In the genomic region with DNA sequence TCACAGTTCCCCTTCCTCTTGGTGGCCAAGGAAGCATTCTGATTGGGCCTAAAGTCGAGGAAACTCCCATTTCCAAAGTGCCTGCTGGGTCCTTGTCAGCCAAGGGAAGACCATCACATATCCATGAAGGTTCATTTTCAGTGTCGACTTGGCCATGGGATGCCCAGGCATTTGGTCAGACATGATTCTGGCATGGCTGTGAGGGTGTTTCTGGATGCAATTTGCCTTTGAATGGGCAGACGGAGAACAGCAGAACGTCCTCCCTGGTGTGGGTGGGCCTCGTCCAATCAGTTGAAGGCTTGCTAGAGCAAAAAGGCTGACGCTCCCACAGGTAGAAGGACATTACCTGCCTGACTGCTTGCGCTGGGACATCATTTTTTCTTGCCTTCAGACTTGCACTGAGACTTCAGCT, we compare ENCODE assay signal across 30 cellular contexts. TPM values are rescaled to one million over a fixed set of nuclear protein-coding genes. Genes with fewer than 3 reads are reported as not detected.
DNase-seq lines count a peak whose midpoint lies in the region; ATAC-seq, FAIRE-seq and TF ChIP-seq lines count a peak whose summit lies in the region.
"Had no signal": no experiment of that assay in that cellular context is flagged by ENCODE, and none has a peak within 500 bp of the region (broad histone marks: within the 10 kb centered on the region; RNA-seq: fewer than 3 reads in every experiment).

No MANE protein-coding gene starts in this region.

- no peak overlapping the region for H3K9ac ChIP-seq in K562 (ENCODE audit: insufficient read depth in 1 of 2, low read depth in 2 of 2, low read length in 2 of 2)
- H3K9ac ChIP-seq: GM23248 had no signal

- CTCF ChIA-PET in activated CD4-positive, alpha-beta T cell treated with anti-CD3 and anti-CD28 coated beads for 36 hours (lab: Charles Lee) = interaction anchor here (0.6 to 2.4 kb wide), 15 partner anchors 8 to 516 kb away, joined by 3 to 15 read pairs (median 4); partner anchors contain the start of gene SRP9
- CTCF ChIA-PET in HEK293T (lab: Yijun Ruan, JAX) = interaction anchor here (1.0 to 2.0 kb wide), 4 partner anchors 179 to 302 kb away, joined by 3 to 25 read pairs (median 6); partner anchors contain the start of gene SRP9
- CTCF ChIA-PET in K562 (lab: Yijun Ruan, JAX; ENCODE audit: low intra/inter-chr PET ratio) = interaction anchor here (0.6 to 4.3 kb wide), 10 partner anchors 21 to 645 kb away, joined by 3 to 133 read pairs (median 17); partner anchors contain the start of gene SRP9

- WGBS in K562 (ENCODE audit: insufficient coverage, low coverage, missing lambda C conversion rate) = 8% methylated on average over 7 of the region's 7 CpGs

- H3K27me3 ChIP-seq in K562 (ENCODE audit: control insufficient read depth in 2 of 2, insufficient read depth in 2 of 2, low read length in 2 of 2) = peaks cover 20 to 43% of the 10 kb centered on the region in 2 experiments; a peak in 4 of 5 replicates
- H3K27me3 ChIP-seq: colonic mucosa, heart right ventricle had no signal

- POLR2A ChIA-PET in activated CD4-positive, alpha-beta T cell treated with anti-CD3 and anti-CD28 coated beads for 36 hours (lab: Charles Lee) = no interaction called here
- POLR2A ChIA-PET in HEK293T (lab: Yijun Ruan, JAX) = interaction anchor here (0.7 to 0.8 kb wide), 2 partner anchors 301 to 587 kb away, joined by 3 read pairs; partner anchors contain the start of genes H3-3A and SRP9
- POLR2A ChIA-PET in K562 (lab: Yijun Ruan, JAX) = interaction anchor here (0.5 to 0.8 kb wide), 2 partner anchors 292 to 954 kb away, joined by 4 read pairs; no protein-coding TSS in a partner anchor
- POLR2A ChIA-PET in naive thymus-derived CD8-positive, alpha-beta T cell (lab: Charles Lee) = interaction anchor here (1.3 to 5.0 kb wide), 4 partner anchors 9 to 499 kb away, joined by 3 to 21 read pairs (median 12); partner anchors contain the start of gene SRP9

- no peak for ATAC-seq in activated CD4-positive, alpha-beta T cell treated with anti-CD3 and anti-CD28 coated beads for 36 hours
- no peak for ATAC-seq in K562
- ATAC-seq in naive thymus-derived CD8-positive, alpha-beta T cell = no peak
- no peak for ATAC-seq in HG02973 (IDR thresholded peaks at IDR 0.05; ENCODE audit: unreplicated experiment)

- no peaks in the 10 kb centered on the region for H3K9me1 ChIP-seq in K562 (ENCODE audit: control insufficient read depth, insufficient read depth, low read length)

- 0 out of 2 replicates have a peak, but pooled peaks cover 6% of the 10 kb centered on the region for H4K20me1 ChIP-seq in K562 (replicated peaks; ENCODE audit: control insufficient read depth, insufficient read depth, low read length)

- H3K79me2 ChIP-seq in K562 (ENCODE audit: control insufficient read depth, insufficient read depth, low read length) = no peaks in the 10 kb centered on the region

- TF ChIP-seq CTCF in K562 (IDR thresholded peaks at IDR 0.05 in 2 of 3, conservative IDR thresholded peaks at IDR 0.05 in 1 of 3; ENCODE audit: insufficient read depth in 2 of 3, low read depth in 1 of 3, low read length in 3 of 3) = no peak

- in situ Hi-C loops in K562 (cut with MboI) = loop anchor here (5.0 to 10.0 kb wide), 5 partner anchors 301 to 719 kb away; partner anchors contain the start of gene SRP9

- H3K36me3 ChIP-seq in K562 (ENCODE audit: control insufficient read depth, insufficient read depth, low read length) = no peaks in the 10 kb centered on the region
- H3K36me3 ChIP-seq: colonic mucosa, heart right ventricle had no signal

- FAIRE-seq in K562 (lab: Jason Lieb, UNC) = no peak
- FAIRE-seq: D721Med, GM12891, urothelium cell line had no signal

- TF ChIP-seq POLR2A in K562 (conservative IDR thresholded peaks at IDR 0.05) = no peak

- no peaks in the 10 kb centered on the region for H3K27me3 Mint-ChIP-seq in activated CD4-positive, alpha-beta T cell treated with anti-CD3 and anti-CD28 coated beads for 36 hours
- H3K27me3 Mint-ChIP-seq in naive thymus-derived CD8-positive, alpha-beta T cell = no peaks in the 10 kb centered on the region
- H3K27me3 Mint-ChIP-seq: effector memory CD8-positive, alpha-beta T cell; IgD-negative memory B cell; stimulated activated naive B cell treated with anti-CD40 and anti-IgM and Interleukin-4, amounts not matched to agents 10 μg/mL and 1 μg/mL and 100 μg/mL, for 72 hours had no signal

- peaks cover 0 to 16% of the 10 kb centered on the region in 2 experiments; a peak in 3 of 5 replicates for H3K4me1 ChIP-seq in K562 (replicated peaks in 1 of 2; ENCODE audit: control insufficient read depth in 2 of 2, insufficient read depth in 2 of 2, low read length in 2 of 2)
- H3K4me1 ChIP-seq: foreskin keratinocyte had no signal

- H3K27ac Mint-ChIP-seq in activated CD4-positive, alpha-beta T cell treated with anti-CD3 and anti-CD28 coated beads for 36 hours = peak overlapping the region; percentile 53
- H3K27ac Mint-ChIP-seq in naive thymus-derived CD8-positive, alpha-beta T cell = peak overlapping the region; percentile 46 to 96 (median 80)
- H3K27ac Mint-ChIP-seq: progenitor cell of endocrine pancreas; stimulated activated naive B cell treated with anti-CD40 and anti-IgM and Interleukin-4, amounts not matched to agents 10 μg/mL and 1 μg/mL and 100 μg/mL, for 72 hours had no signal

- H3K4me3 Mint-ChIP-seq in activated CD4-positive, alpha-beta T cell treated with anti-CD3 and anti-CD28 coated beads for 36 hours = no peak overlapping the region
- peak overlapping the region in 7 of 10 donors; percentile 7 to 74 (median 67) for H3K4me3 Mint-ChIP-seq in naive thymus-derived CD8-positive, alpha-beta T cell
- H3K4me3 Mint-ChIP-seq: stimulated activated naive B cell treated with anti-CD40 and anti-IgM and Interleukin-4, amounts not matched to agents 10 μg/mL and 1 μg/mL and 100 μg/mL, for 72 hours had no signal

- BruUV-seq in K562 (replicated peaks; lab: Mats Ljungman, UMichigan) = no TSS peak

- H3K9me3 Mint-ChIP-seq in activated CD4-positive, alpha-beta T cell treated with anti-CD3 and anti-CD28 coated beads for 36 hours (ENCODE audit: low read depth) = no peaks in the 10 kb centered on the region
- no peaks in the 10 kb centered on the region for H3K9me3 Mint-ChIP-seq in naive thymus-derived CD8-positive, alpha-beta T cell
- H3K9me3 Mint-ChIP-seq: CD4-positive, CD25-positive, alpha-beta regulatory T cell; effector memory CD8-positive, alpha-beta T cell; IgD-negative memory B cell; stimulated activated naive B cell treated with anti-CD40 and anti-IgM and Interleukin-4, amounts not matched to agents 10 μg/mL and 1 μg/mL and 100 μg/mL, for 72 hours had no signal

- H2AFZ ChIP-seq in K562 (ENCODE audit: low read depth, low read length) = no peak overlapping the region

- no peak for TF ChIP-seq EP300 in K562 (IDR thresholded peaks at IDR 0.05; ENCODE audit: low read length)

- H3K4me3 ChIP-seq in K562 = no peak overlapping the region
- H3K4me3 ChIP-seq: colonic mucosa, GM23248, heart right ventricle had no signal

- no peak for TF ChIP-seq RAD21 in K562 (CRISPR knock-in tag; conservative IDR thresholded peaks at IDR 0.05 in 1 of 2, IDR thresholded peaks at IDR 0.05 in 1 of 2)

- no peak overlapping the region for H3K4me2 ChIP-seq in K562 (ENCODE audit: insufficient read depth, low read length)

- intact Hi-C loops in activated CD4-positive, alpha-beta T cell treated with anti-CD3 and anti-CD28 coated beads for 36 hours (cut with DNase I, micrococcal nuclease) = loop anchor here (10.0 kb wide), 3 partner anchors 179 to 719 kb away; partner anchors contain the start of gene ENAH (in 1 of the 2)
- intact Hi-C loops in K562 (cut with micrococcal nuclease) = no loop called here

- H3K9me3 ChIP-seq in K562 (replicated peaks; ENCODE audit: control insufficient read depth, insufficient read depth, low read depth, low read length) = no peaks in the 10 kb centered on the region
- H3K9me3 ChIP-seq: colonic mucosa, heart right ventricle had no signal

- H3K27ac ChIP-seq in K562 (ENCODE audit: extremely low read depth, low read depth, low read length) = no peak overlapping the region
- H3K27ac ChIP-seq: colonic mucosa, foreskin keratinocyte, GM23248, heart right ventricle had no signal

- H3K4me1 Mint-ChIP-seq in activated CD4-positive, alpha-beta T cell treated with anti-CD3 and anti-CD28 coated beads for 36 hours = peaks cover 41% of the 10 kb centered on the region
- H3K4me1 Mint-ChIP-seq in naive thymus-derived CD8-positive, alpha-beta T cell = peaks cover 29 to 67% (median 61%) of the 10 kb centered on the region in 4 donors

- H3K36me3 Mint-ChIP-seq in activated CD4-positive, alpha-beta T cell treated with anti-CD3 and anti-CD28 coated beads for 36 hours (ENCODE audit: low read depth) = no peaks in the 10 kb centered on the region
- no peaks in the 10 kb centered on the region for H3K36me3 Mint-ChIP-seq in naive thymus-derived CD8-positive, alpha-beta T cell
- H3K36me3 Mint-ChIP-seq: CD4-positive, CD25-positive, alpha-beta regulatory T cell; IgD-negative memory B cell had no signal

- no peak for DNase-seq in activated CD4-positive, alpha-beta T cell treated with anti-CD3 and anti-CD28 coated beads for 36 hours
- no peak for DNase-seq in activated CD4-positive, alpha-beta T cell treated with anti-CD3 and anti-CD28 coated beads for 48 hours
- no peak for DNase-seq in HEK293T (ENCODE audit: extremely low spot score)
- DNase-seq in K562 (ENCODE audit: extremely low read depth in 1 of 4, low spot score in 3 of 4) = no peak
- no peak for DNase-seq in naive thymus-derived CD8-positive, alpha-beta T cell
- DNase-seq in pons (ENCODE audit: low spot score) = no peak
- no peak for DNase-seq in retina
- DNase-seq: 8988T; activated CD4-positive, CD25-positive, alpha-beta regulatory T cell; activated naive CD4-positive, alpha-beta T cell treated with Interleukin-2 at 50 U/mL for 16 hours; CD4-positive, CD25-positive, alpha-beta regulatory T cell; effector memory CD8-positive, alpha-beta T cell; foreskin keratinocyte; GM23248; heart right ventricle; kidney glomerular epithelial cell; NCI-H1092 treated with DMSO at 0.1 percent for 48 hours; NCI-H187 treated with DMSO at 0.1 percent for 48 hours; NCI-H2227 treated with DMSO at 0.1 percent for 48 hours; NCI-H69; SHP77 treated with DMSO at 0.1 percent for 48 hours; stimulated activated naive B cell treated with anti-CD40 and anti-IgM and Interleukin-4, amounts not matched to agents 10 μg/mL and 1 μg/mL and 100 μg/mL, for 72 hours; SW 1271 had no signal

RNA-seq across cellular contexts. Expression of gene LBR, which starts 48.3 kb away (rescaled TPM):
- total RNA-seq in activated CD4-positive, alpha-beta T cell treated with anti-CD3 and anti-CD28 coated beads for 36 hours = 100 to 1,000 TPM; 136 to 194 TPM
- 218 and 419 TPM in 2 replicates for total RNA-seq in K562 (2011; cell fraction: chromatin; rRNA removed; ENCODE audit: low replicate concordance)
- 192 and 198 TPM in 2 replicates for total RNA-seq in K562 (2011; cell fraction: nucleolus; rRNA removed)
- 268 and 304 TPM in 2 replicates for total RNA-seq in K562 (2011; cell fraction: nucleoplasm; rRNA removed)
- total RNA-seq in K562 (2014; rRNA removed) = 102 and 116 TPM in 2 replicates
- total RNA-seq in K562 (2014; rRNA removed; fragmentation: Illumina TruSeq; extraction: Trizol) = 205 and 234 TPM in 2 replicates
- total RNA-seq in K562 (2015; rRNA removed; fragmentation: Illumina TruSeq; extraction: Trizol) = 177 and 192 TPM in 2 replicates
- total RNA-seq in K562 (2021) = 229 and 235 TPM in 2 replicates
- 170 and 197 TPM in 2 replicates for polyA plus RNA-seq in K562 (2011; rRNA removed)
- 90.3 and 164 TPM in 2 replicates for polyA plus RNA-seq in K562 (2011; cell fraction: cytosol; rRNA removed)
- 137 and 143 TPM in 2 replicates for polyA plus RNA-seq in K562 (2011; cell fraction: nucleus; rRNA removed)
- 106 and 154 TPM in 2 replicates for polyA plus RNA-seq in K562 (2012)
- 160 and 197 TPM in 2 replicates for polyA plus RNA-seq in K562 (2014; fragmentation: Illumina TruSeq; extraction: Trizol)
- polyA plus RNA-seq in K562 (2014; fragmentation: Nextera tagmentation; extraction: Ambion mirVana) = 100 to 1,000 TPM; 203 to 217 TPM
- 144 and 147 TPM in 2 replicates for polyA plus RNA-seq in K562 (2014; rRNA removed)
- polyA minus RNA-seq in K562 (2011; rRNA and poly(A)+ RNA removed) = 186 and 194 TPM in 2 replicates
- 95.8 and 96.2 TPM in 2 replicates for polyA minus RNA-seq in K562 (2011; cell fraction: cytosol; rRNA and poly(A)+ RNA removed)
- 102 and 157 TPM in 2 replicates for polyA minus RNA-seq in K562 (2011; cell fraction: nucleus; rRNA and poly(A)+ RNA removed)
- total RNA-seq in naive thymus-derived CD8-positive, alpha-beta T cell = 100 to 1,000 TPM; 151 to 167 TPM
- 100 to 1,000 TPM in 2 of 3 donors, 10 to 100 TPM in 1; 95.8 to 123 (median 111) TPM for polyA plus RNA-seq in naive thymus-derived CD8-positive, alpha-beta T cell
